Comparison of ENCODE assay signal across 22 cellular contexts in the genomic region with DNA sequence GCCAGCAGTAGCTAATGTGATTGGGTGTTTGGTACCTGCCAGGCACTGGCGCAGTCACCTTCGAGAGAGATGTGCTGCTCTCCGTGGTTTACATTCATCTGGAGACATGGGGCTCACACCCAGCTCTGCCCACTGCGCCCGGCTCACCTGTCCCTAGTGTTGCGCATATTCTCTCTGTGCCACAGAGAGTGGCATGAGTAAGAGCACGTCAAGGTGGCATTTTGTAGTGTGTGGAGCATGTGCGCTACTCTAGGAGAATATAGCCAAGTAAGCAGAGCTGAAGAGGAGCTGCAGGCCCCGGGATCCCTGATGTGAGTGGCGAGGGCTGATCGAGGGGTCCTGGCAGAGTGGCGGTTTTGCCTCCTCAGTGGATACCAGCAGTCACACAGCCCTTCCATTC. TPM values are rescaled to one million over a fixed set of nuclear protein-coding genes. Genes with fewer than 3 reads are reported as not detected.
DNase-seq lines count a peak whose midpoint lies in the region; ATAC-seq and TF ChIP-seq lines count a peak whose summit lies in the region.
"Had no signal": no experiment of that assay in that cellular context is flagged by ENCODE, and none has a peak within 500 bp of the region (broad histone marks: within the 10 kb centered on the region; RNA-seq: fewer than 3 reads in every experiment).

No MANE protein-coding gene starts in this region.

- H3K27ac Mint-ChIP-seq in MCF 10A (ENCODE audit: low read depth, unreplicated experiment) (peak overlapping the region; percentile 57), chondrocyte (ENCODE audit: unreplicated experiment) (no peak overlapping the region)

- H3K27me3 Mint-ChIP-seq in MCF 10A (ENCODE audit: insufficient read depth, unreplicated experiment) (no peaks in the 10 kb centered on the region), chondrocyte (ENCODE audit: low read depth) (no peaks in the 10 kb centered on the region)

- no peak overlapping the region for H3K18ac ChIP-seq in mesenchymal stem cell (ENCODE audit: low read depth in 1 of 2, low read length in 2 of 2)

- no peak overlapping the region for H3K9ac ChIP-seq in mammary epithelial cell (ENCODE audit: insufficient read depth, low read length)
- no peak overlapping the region for H3K9ac ChIP-seq in DND-41 (ENCODE audit: low read depth, low read length)
- no peak overlapping the region for H3K9ac ChIP-seq in mesenchymal stem cell (ENCODE audit: low read length)

- H3K4me2 ChIP-seq in mammary epithelial cell (ENCODE audit: insufficient read depth, low read depth, low read length) = no peak overlapping the region
- no peak overlapping the region for H3K4me2 ChIP-seq in DND-41 (ENCODE audit: insufficient read depth, low read length)
- H3K4me2 ChIP-seq in mesenchymal stem cell (ENCODE audit: low read length, poor library complexity, severe bottlenecking) = no peak overlapping the region
- H3K4me2 ChIP-seq: PC-9 had no signal

- peak overlapping the region; percentile 12 for H2BK15ac ChIP-seq in mesenchymal stem cell (ENCODE audit: low read depth, poor library complexity, severe bottlenecking)

- H2AFZ ChIP-seq in mammary epithelial cell (ENCODE audit: low read depth, low read length) (no peak overlapping the region), DND-41 (ENCODE audit: low read depth, low read length) (no peak overlapping the region), mesenchymal stem cell (ENCODE audit: low read depth, low read length) (no peak overlapping the region)
- H2AFZ ChIP-seq: PC-9 had no signal

- dilution Hi-C loops in mammary epithelial cell (cut with HindIII; ENCODE audit: low sequenced_read_pairs) = no loop called here

- H2BK12ac ChIP-seq in mesenchymal stem cell (ENCODE audit: low read length in 2 of 2) = no peak overlapping the region

- no peaks in the 10 kb centered on the region for H3K27me3 ChIP-seq in mammary epithelial cell (ENCODE audit: insufficient read depth, low read length)
- H3K27me3 ChIP-seq in DND-41 (ENCODE audit: insufficient read depth, low read length, poor library complexity) = no peaks in the 10 kb centered on the region
- no peaks in the 10 kb centered on the region for H3K27me3 ChIP-seq in mesenchymal stem cell (ENCODE audit: control insufficient read depth in 1 of 2, insufficient read depth in 1 of 2, low read length in 2 of 2)

- H3K14ac ChIP-seq in mesenchymal stem cell (ENCODE audit: low read length in 2 of 2) = no peak overlapping the region

- H3K36me3 Mint-ChIP-seq in MCF 10A (ENCODE audit: insufficient read depth, unreplicated experiment) (peaks cover 79% of the 10 kb centered on the region), chondrocyte (ENCODE audit: low read depth) (peaks cover 16% of the 10 kb centered on the region)

- H3K4me1 Mint-ChIP-seq in MCF 10A (ENCODE audit: insufficient read depth, unreplicated experiment) = peaks cover 16% of the 10 kb centered on the region
- H3K4me1 Mint-ChIP-seq in chondrocyte (ENCODE audit: low read depth) = peaks cover 25% of the 10 kb centered on the region

- H3K79me1 ChIP-seq in mesenchymal stem cell (replicated peaks; ENCODE audit: low read length, poor library complexity, severe bottlenecking) = no peaks in the 10 kb centered on the region

- H3K9me3 ChIP-seq in mammary epithelial cell (replicated peaks; ENCODE audit: insufficient read depth, low read length) (no peaks in the 10 kb centered on the region), DND-41 (ENCODE audit: insufficient read depth, low read length, severe bottlenecking) (no peaks in the 10 kb centered on the region), mesenchymal stem cell (ENCODE audit: control insufficient read depth, low read length) (no peaks in the 10 kb centered on the region)

- no peak overlapping the region for H2BK120ac ChIP-seq in mesenchymal stem cell (ENCODE audit: low read depth, low read length)

- in situ Hi-C loops in mammary epithelial cell (cut with MboI; ENCODE audit: low sequenced_read_pairs in 2 of 2) = no loop called here

- CTCF ChIA-PET in MCF 10A (lab: Yijun Ruan, JAX) = interaction anchor here (1.0 kb wide), 1 partner anchor 11 kb away, joined by 4 read pairs; no protein-coding TSS in a partner anchor
- CTCF ChIA-PET in mammary epithelial cell (lab: Charles Lee; ENCODE audit: low non-redundant PET) = no interaction called here

- POLR2A ChIA-PET in MCF 10A (lab: Yijun Ruan, JAX) = no interaction called here

- H3K4me3 Mint-ChIP-seq in MCF 10A (ENCODE audit: unreplicated experiment) (no peak overlapping the region), chondrocyte (ENCODE audit: unreplicated experiment) (no peak overlapping the region)

- TF ChIP-seq CTCF in MCF 10A (IDR thresholded peaks at IDR 0.05; ENCODE audit: unreplicated experiment) = no peak
- TF ChIP-seq CTCF in mammary epithelial cell (conservative IDR thresholded peaks at IDR 0.05 in 1 of 2, IDR thresholded peaks at IDR 0.05 in 1 of 2; ENCODE audit: extremely low read depth in 1 of 2, insufficient read depth in 1 of 2, low read depth in 1 of 2, low read length in 2 of 2) = no peak
- TF ChIP-seq CTCF in DND-41 (IDR thresholded peaks at IDR 0.05; ENCODE audit: borderline replicate concordance, extremely low read depth, low read length, poor library complexity, severe bottlenecking) = no peak
- TF ChIP-seq CTCF in chondrocyte (IDR thresholded peaks at IDR 0.05) = no peak

- H3K79me2 ChIP-seq in mammary epithelial cell (ENCODE audit: insufficient read depth, low read length) (no peaks in the 10 kb centered on the region), DND-41 (ENCODE audit: insufficient read depth, low read length) (peaks cover 6% of the 10 kb centered on the region)

- no peaks in the 10 kb centered on the region for H4K20me1 ChIP-seq in mammary epithelial cell (ENCODE audit: insufficient read depth, low read length)
- H4K20me1 ChIP-seq in DND-41 (ENCODE audit: insufficient read depth, low read length) = no peaks in the 10 kb centered on the region

- ATAC-seq in DND-41 (ENCODE audit: insufficient read depth, low read depth) = no peak
- ATAC-seq: HepG2 had no signal

- H4K8ac ChIP-seq in mesenchymal stem cell (ENCODE audit: low read length) = no peak overlapping the region

- intact Hi-C loops in MCF 10A (cut with micrococcal nuclease) (no loop called here), mammary epithelial cell (cut with micrococcal nuclease) (no loop called here)

- BruUV-seq in MCF 10A (replicated peaks; lab: Mats Ljungman, UMichigan) (no TSS peak), mammary epithelial cell (replicated peaks; lab: Mats Ljungman, UMichigan) (no TSS peak)

- peaks cover 12% of the 10 kb centered on the region for H3K4me1 ChIP-seq in mammary epithelial cell (ENCODE audit: insufficient read depth, low read length)
- H3K4me1 ChIP-seq in DND-41 (ENCODE audit: insufficient read depth, low read length) = peaks cover 29% of the 10 kb centered on the region
- peaks cover 9% of the 10 kb centered on the region for H3K4me1 ChIP-seq in mesenchymal stem cell (ENCODE audit: control insufficient read depth, insufficient read depth, low read depth, low read length)

- no peak overlapping the region for H3K23ac ChIP-seq in mesenchymal stem cell (ENCODE audit: low read length in 2 of 2)

- no peak overlapping the region for H3K4ac ChIP-seq in mesenchymal stem cell (ENCODE audit: low read depth in 1 of 2, low read length in 2 of 2)

- H3K36me3 ChIP-seq in mammary epithelial cell (ENCODE audit: insufficient read depth, low read length) (peaks cover 4% of the 10 kb centered on the region), DND-41 (ENCODE audit: insufficient read depth, low read length) (peaks cover 73% of the 10 kb centered on the region), mesenchymal stem cell (ENCODE audit: control insufficient read depth in 1 of 2, insufficient read depth in 2 of 2, low read depth in 1 of 2, low read length in 2 of 2) (peaks cover 51 to 55% of the 10 kb centered on the region in 2 experiments)

- WGBS in mammary epithelial cell (ENCODE audit: low coverage, missing lambda C conversion rate) = over 99% methylated on average over 10 of the region's 12 CpGs
- WGBS in mesenchymal stem cell = 96% methylated on average over 11 of the region's 12 CpGs

- H2AK5ac ChIP-seq in mesenchymal stem cell (ENCODE audit: low read length, severe bottlenecking) = no peak overlapping the region

- DNase-seq in MCF 10A (ENCODE audit: unreplicated experiment) (no peak), mammary epithelial cell (no peak), DND-41 (no peak), chondrocyte (ENCODE audit: low spot score) (peak; percentile 56), mesenchymal stem cell (no peak), NCI-H1436 treated with DMSO at 0.1 percent for 48 hours (lab: John Stamatoyannopoulos, UW) (no peak), HK-2 (ENCODE audit: unreplicated experiment) (no peak)
- no peak for DNase-seq in activated CD8-positive, alpha-beta memory T cell treated with anti-CD3 and anti-CD28 coated beads, Interleukin-2, amount 50 U/mL, for 48 hours
- DNase-seq: 8988T; ACHN; Calu3; Karpas-422; NCI-H1105; NCI-H146; NCI-H1930; NCI-H2107; NCI-H524; NCI-H774; NK-92 treated with Interleukin-12 subunit alpha and Interleukin-12 subunit beta, amount 100 ng/mL, for 24 hours; PC-9; SHP77 had no signal

- no peak overlapping the region for H4K91ac ChIP-seq in mesenchymal stem cell (ENCODE audit: low read length)

- H3K4me3 ChIP-seq in mammary epithelial cell (replicated peaks in 1 of 3; ENCODE audit: insufficient read depth in 1 of 3, low read depth in 2 of 3, low read length in 3 of 3) = no peak overlapping the region
- H3K4me3 ChIP-seq in DND-41 (ENCODE audit: low read depth in 1 of 2, low read length in 2 of 2) = no peak overlapping the region
- no peak overlapping the region for H3K4me3 ChIP-seq in mesenchymal stem cell (ENCODE audit: insufficient read depth in 1 of 2, low read depth in 1 of 2, low read length in 2 of 2)
- H3K4me3 ChIP-seq: PC-9 had no signal

- H3K9me3 Mint-ChIP-seq in MCF 10A (ENCODE audit: unreplicated experiment) (no peaks in the 10 kb centered on the region), chondrocyte (ENCODE audit: low read depth) (no peaks in the 10 kb centered on the region)

- no peak overlapping the region for H2BK5ac ChIP-seq in mesenchymal stem cell (ENCODE audit: low read depth, low read length, poor library complexity, severe bottlenecking)

- H3K27ac ChIP-seq in mammary epithelial cell (ENCODE audit: insufficient read depth, low read depth, low read length) = no peak overlapping the region
- peak overlapping the region; percentile 32; the same call in 1 of the 2 replicates for H3K27ac ChIP-seq in DND-41 (ENCODE audit: low read length)
- no peak overlapping the region for H3K27ac ChIP-seq in mesenchymal stem cell (ENCODE audit: low read length, poor library complexity, severe bottlenecking)
- H3K27ac ChIP-seq: PC-9 had no signal

RNA-seq across cellular contexts. Expression of gene TPCN1, which starts 46.9 kb away (rescaled TPM):
- total RNA-seq in MCF 10A (2022) = 42.7 and 43.0 TPM in 2 replicates
- total RNA-seq in mammary epithelial cell = 10 to 100 TPM; 10.7 to 62.3 TPM
- 17.8 TPM for polyA plus RNA-seq in mammary epithelial cell
- 43.6 TPM for polyA minus RNA-seq in mammary epithelial cell
- 35.9 to 40.0 TPM (median 37.7 TPM) in 3 replicates for total RNA-seq in chondrocyte
- polyA plus RNA-seq in mesenchymal stem cell (2013, experiment 1 of 2) = 57.5 TPM
- polyA plus RNA-seq in mesenchymal stem cell (2013, experiment 2 of 2) = 58.5 TPM
